ENCODE assay signal across 8 cellular contexts in genomic region chr6:31585531-31585930, GRCh38. TPM values are rescaled to one million over a fixed set of nuclear protein-coding genes. Genes with fewer than 3 reads are reported as not detected.
A peak's percentile ranks its signal among the peaks of the same experiment; 100 is the strongest.
DNase-seq lines count a peak whose midpoint lies in the region; ATAC-seq, FAIRE-seq and TF ChIP-seq lines count a peak whose summit lies in the region.

No MANE protein-coding gene starts in this region.

- H2AFZ ChIP-seq in fibroblast of lung (ENCODE audit: low read length) = no peak overlapping the region

- no peaks in the 10 kb centered on the region for H3K27me3 ChIP-seq in left ventricle myocardium inferior (ENCODE audit: low read depth)
- H3K27me3 ChIP-seq in heart left ventricle = no peaks in the 10 kb centered on the region
- H3K27me3 ChIP-seq in fibroblast of lung (ENCODE audit: control insufficient read depth, insufficient read depth, low read length) = peaks cover 4% of the 10 kb centered on the region
- no peaks in the 10 kb centered on the region for H3K27me3 ChIP-seq in thymus (ENCODE audit: control insufficient read depth, insufficient read depth)

- H3K36me3 ChIP-seq in left ventricle myocardium inferior (no peaks in the 10 kb centered on the region), heart left ventricle (no peaks in the 10 kb centered on the region), fibroblast of lung (ENCODE audit: control insufficient read depth, insufficient read depth, low read length) (no peaks in the 10 kb centered on the region), thymus (ENCODE audit: control insufficient read depth, insufficient read depth) (no peaks in the 10 kb centered on the region)

- H3K4me1 ChIP-seq in left ventricle myocardium inferior (peaks cover 27% of the 10 kb centered on the region), heart left ventricle (peaks cover 0 to 78% (median 14%) of the 10 kb centered on the region in 12 donors), fibroblast of lung (ENCODE audit: control insufficient read depth, extremely low read depth, insufficient read depth, low read length) (no peaks in the 10 kb centered on the region), thymus (ENCODE audit: control insufficient read depth, insufficient read depth, low read length) (peaks cover 49% of the 10 kb centered on the region)

- TF ChIP-seq POLR2A in heart left ventricle (IDR thresholded peaks at IDR 0.05) = no peak

- TF ChIP-seq CTCF in left ventricle myocardium inferior (IDR thresholded peaks at IDR 0.05; ENCODE audit: borderline replicate concordance) (no peak), heart left ventricle (IDR thresholded peaks at IDR 0.05) (peak in 3 of 12 donors; percentile 5 to 29 (median 14)), fibroblast of lung (conservative IDR thresholded peaks at IDR 0.05 in 1 of 2, IDR thresholded peaks at IDR 0.05 in 1 of 2; ENCODE audit: low read depth in 1 of 2, low read length in 2 of 2) (peak; percentile 20 to 36)

- no peak for DNase-seq in left ventricle myocardium inferior
- no peak for DNase-seq in heart left ventricle
- peak; percentile 8 for DNase-seq in RCC 7860 (ENCODE audit: low spot score)
- no peak for DNase-seq in fibroblast of lung (ENCODE audit: low read depth in 2 of 2)
- DNase-seq in UCSD-AML1 (lab: John Stamatoyannopoulos, UW; ENCODE audit: unreplicated experiment) = no peak

- FAIRE-seq in RCC 7860 (lab: Jason Lieb, UNC) = no peak

- no peak overlapping the region for H3K9ac ChIP-seq in fibroblast of lung (ENCODE audit: insufficient read depth, low read length)

- no peaks in the 10 kb centered on the region for H3K9me3 ChIP-seq in left ventricle myocardium inferior (replicated peaks)
- H3K9me3 ChIP-seq in heart left ventricle = no peaks in the 10 kb centered on the region
- H3K9me3 ChIP-seq in fibroblast of lung (ENCODE audit: control insufficient read depth, insufficient read depth, low read depth, low read length) = no peaks in the 10 kb centered on the region
- H3K9me3 ChIP-seq in thymus (ENCODE audit: control insufficient read depth) = no peaks in the 10 kb centered on the region

- ATAC-seq in heart left ventricle = no peak
- ATAC-seq in HG02571 (IDR thresholded peaks at IDR 0.05; ENCODE audit: unreplicated experiment) = no peak
- ATAC-seq in HG02588 (IDR thresholded peaks at IDR 0.05; ENCODE audit: unreplicated experiment) = no peak

- H3K4me3 ChIP-seq in left ventricle myocardium inferior = no peak overlapping the region
- no peak overlapping the region for H3K4me3 ChIP-seq in heart left ventricle
- no peak overlapping the region for H3K4me3 ChIP-seq in fibroblast of lung (replicated peaks in 1 of 4; ENCODE audit: control extremely low read depth in 1 of 4, insufficient read depth in 1 of 4, low read depth in 3 of 4, low read length in 4 of 4)
- no peak overlapping the region for H3K4me3 ChIP-seq in thymus (ENCODE audit: low read length)

- H3K27ac ChIP-seq in left ventricle myocardium inferior (replicated peaks) (peak overlapping the region; percentile 53), heart left ventricle (peak overlapping the region in 5 of 12 donors; percentile 1 to 86 (median 20)), fibroblast of lung (ENCODE audit: insufficient read depth, low read length) (no peak overlapping the region), thymus (ENCODE audit: low read depth) (peak overlapping the region; percentile 89)

- intact Hi-C loops in left ventricle myocardium inferior (cut with micrococcal nuclease) = no loop called here
- intact Hi-C loops in heart left ventricle (cut with DNase I) = no loop called here

- H4K20me1 ChIP-seq in fibroblast of lung (ENCODE audit: control insufficient read depth, extremely low read depth, insufficient read depth, low read length) = no peaks in the 10 kb centered on the region

- no peaks in the 10 kb centered on the region for H3K79me2 ChIP-seq in fibroblast of lung (ENCODE audit: control insufficient read depth, insufficient read depth, low read length)

- no peak overlapping the region for H3K4me2 ChIP-seq in fibroblast of lung (ENCODE audit: extremely low read depth, insufficient read depth, low read length)

- WGBS in heart left ventricle, 4 donors = 65 to 77% (median 72%) methylated on average over 2 of the region's 2 CpGs
- 89% methylated on average over 2 of the region's 2 CpGs for WGBS in thymus

RNA-seq across cellular contexts. Expression of gene LST1, which starts 0.5 kb away (rescaled TPM):
- total RNA-seq in left ventricle myocardium inferior (6.5 TPM), heart left ventricle (10 to 100 TPM in 2 of 9 donors, 1 to 10 TPM in 6, not detected in 1; 1.6 to 58.0 (median 3.7) TPM), fibroblast of lung (not detected in 2 replicates)
- polyA plus RNA-seq in heart left ventricle (1 to 10 TPM; 2.3 to 5.2 TPM), fibroblast of lung (not detected in 2 replicates), thymus (32.4 TPM)
- polyA plus RNA-seq in fibroblast of lung (2012) = not detected in 2 replicates
- polyA minus RNA-seq in fibroblast of lung (ENCODE audit: low replicate concordance) = not detected in 2 replicates

RNA-seq across cellular contexts. Expression of gene LTB, which starts 3.3 kb away (rescaled TPM):
- total RNA-seq in left ventricle myocardium inferior (0.25 TPM), heart left ventricle (10 to 100 TPM in 1 of 9 donors, 1 to 10 TPM in 2, under 1 TPM in 2, not detected in 4; 0.30 to 15.6 (median 1.0) TPM), fibroblast of lung (not detected in 2 replicates)
- polyA plus RNA-seq in heart left ventricle (under 1 TPM; 0.50 to 0.72 TPM), fibroblast of lung (not detected in 2 replicates), thymus (128 TPM)
- polyA plus RNA-seq in fibroblast of lung (2012) = not detected in 2 replicates
- not detected in 2 replicates for polyA minus RNA-seq in fibroblast of lung (ENCODE audit: low replicate concordance)

RNA-seq across cellular contexts. Expression of gene NCR3, which starts 7.3 kb away (rescaled TPM):
- total RNA-seq in left ventricle myocardium inferior = not detected
- total RNA-seq in heart left ventricle = 1 to 10 TPM in 1 of 9 donors, under 1 TPM in 1, not detected in 7; 1.00 to 2.5 TPM
- not detected for polyA plus RNA-seq in heart left ventricle
- not detected in 2 replicates for total RNA-seq in fibroblast of lung
- polyA plus RNA-seq in fibroblast of lung = not detected in 2 replicates
- polyA plus RNA-seq in fibroblast of lung (2012) = not detected in 2 replicates
- not detected in 2 replicates for polyA minus RNA-seq in fibroblast of lung (ENCODE audit: low replicate concordance)
- polyA plus RNA-seq in thymus = 2.4 TPM

RNA-seq across cellular contexts. Expression of gene TNF, which starts 10.2 kb away (rescaled TPM):
- 0.47 TPM for total RNA-seq in left ventricle myocardium inferior
- 1 to 10 TPM in 3 of 9 donors, under 1 TPM in 5, not detected in 1; 0.32 to 7.6 (median 0.51) TPM for total RNA-seq in heart left ventricle
- polyA plus RNA-seq in heart left ventricle = under 1 TPM; 0.15 to 0.32 TPM
- total RNA-seq in fibroblast of lung = not detected in 2 replicates
- not detected in 2 replicates for polyA plus RNA-seq in fibroblast of lung
- polyA plus RNA-seq in fibroblast of lung (2012) = not detected in 2 replicates
- not detected in 2 replicates for polyA minus RNA-seq in fibroblast of lung (ENCODE audit: low replicate concordance)
- 1.4 TPM for polyA plus RNA-seq in thymus

RNA-seq across cellular contexts. Expression of gene LTA, which starts 13.4 kb away (rescaled TPM):
- not detected for total RNA-seq in left ventricle myocardium inferior
- under 1 TPM in 2 of 9 donors, not detected in 7; 0.18 to 0.64 TPM for total RNA-seq in heart left ventricle
- polyA plus RNA-seq in heart left ventricle = under 1 TPM in 1 of 2 donors, not detected in 1; 0.07 TPM
- not detected in 2 replicates for total RNA-seq in fibroblast of lung
- polyA plus RNA-seq in fibroblast of lung = not detected in 2 replicates
- polyA plus RNA-seq in fibroblast of lung (2012) = not detected in 2 replicates
- polyA minus RNA-seq in fibroblast of lung (ENCODE audit: low replicate concordance) = not detected in 2 replicates
- polyA plus RNA-seq in thymus = 2.2 TPM
